ENCODE assay signal across 21 cellular contexts in genomic region chr5:177994561-177995190, GRCh38. TPM values are rescaled to one million over a fixed set of nuclear protein-coding genes. Genes with fewer than 3 reads are reported as not detected.
DNase-seq lines count a peak whose midpoint lies in the region; ATAC-seq and TF ChIP-seq lines count a peak whose summit lies in the region.
"Had no signal": no experiment of that assay in that cellular context is flagged by ENCODE, and none has a peak within 500 bp of the region (broad histone marks: within the 10 kb centered on the region; RNA-seq: fewer than 3 reads in every experiment).

No MANE protein-coding gene starts in this region.

- H3K9me3 ChIP-seq in neuronal stem cell (replicated peaks in 1 of 2; ENCODE audit: control insufficient read depth in 2 of 2, insufficient read depth in 1 of 2, low read depth in 1 of 2, low read length in 2 of 2) (peaks cover 0 to 3% of the 10 kb centered on the region in 2 donors), GM23248 (ENCODE audit: low read depth) (no peaks in the 10 kb centered on the region), A673 (ENCODE audit: low read depth, low read length, poor library complexity, severe bottlenecking) (no peaks in the 10 kb centered on the region)
- H3K9me3 ChIP-seq: A549, BE2C, MG63 had no signal

- no peak for ATAC-seq in activated CD4-positive, alpha-beta T cell treated with anti-CD3 and anti-CD28 coated beads for 36 hours

- DNase-seq in activated CD4-positive, alpha-beta T cell treated with anti-CD3 and anti-CD28 coated beads, Interleukin-2, amount 10 ng/mL, durations not matched to agents 24 days and 14 days: peak; percentile 45
- no peak for DNase-seq in activated CD4-positive, alpha-beta T cell treated with anti-CD3 and anti-CD28 coated beads for 36 hours
- peak; percentile 71 for DNase-seq in NCI-H345 (lab: John Stamatoyannopoulos, UW)
- peak; percentile 13 for DNase-seq in epidermal melanocyte (ENCODE audit: insufficient read length, low spot score)
- DNase-seq in neuronal stem cell (ENCODE audit: low spot score): no peak
- DNase-seq in NCI-H2227 (lab: John Stamatoyannopoulos, UW; ENCODE audit: unreplicated experiment): no peak
- DNase-seq in GM23248: no peak
- DNase-seq in A673 (ENCODE audit: low spot score): no peak
- DNase-seq: BE2C, EL, GF-D8, MG63, NCI-H1436 treated with DMSO at 0.1 percent for 48 hours, NCI-H2029 treated with DMSO at 0.1 percent for 48 hours, Right ventricle myocardium superior had no signal

- H3K4me3 ChIP-seq in neuronal stem cell (ENCODE audit: low read length in 2 of 2): no peak overlapping the region
- no peak overlapping the region for H3K4me3 ChIP-seq in GM23248
- H3K4me3 ChIP-seq in A673 (ENCODE audit: low read depth, low read length, poor library complexity, severe bottlenecking): no peak overlapping the region
- H3K4me3 ChIP-seq: A549, MG63 had no signal

- no peaks in the 10 kb centered on the region for H3K4me1 Mint-ChIP-seq in activated CD4-positive, alpha-beta T cell treated with anti-CD3 and anti-CD28 coated beads, Interleukin-2, amount 10 ng/mL, durations not matched to agents 24 days and 14 days
- H3K4me1 Mint-ChIP-seq in activated CD4-positive, alpha-beta T cell treated with anti-CD3 and anti-CD28 coated beads for 36 hours: no peaks in the 10 kb centered on the region

- CTCF ChIA-PET in activated CD4-positive, alpha-beta T cell treated with anti-CD3 and anti-CD28 coated beads for 36 hours (lab: Charles Lee): no interaction called here
- CTCF ChIA-PET in A673 (lab: Charles Lee): no interaction called here

- H3K27me3 ChIP-seq in neuronal stem cell (ENCODE audit: control insufficient read depth in 3 of 3, insufficient read depth in 3 of 3, low read depth in 1 of 3, low read length in 3 of 3): peaks cover 0 to 19% (median 0%) of the 10 kb centered on the region in 3 experiments
- H3K27me3 ChIP-seq in GM23248 (replicated peaks; ENCODE audit: insufficient read depth): peaks cover 23% of the 10 kb centered on the region; the same call in 1 of the 2 replicates
- H3K27me3 ChIP-seq in A673 (replicated peaks; ENCODE audit: insufficient read depth, low read depth, low read length, poor library complexity): peaks cover 7% of the 10 kb centered on the region

- no peak overlapping the region for H4K91ac ChIP-seq in neuronal stem cell (ENCODE audit: low read depth, low read length, poor library complexity)

- no peak overlapping the region for H2BK15ac ChIP-seq in neuronal stem cell (ENCODE audit: low read length)

- no peaks in the 10 kb centered on the region for H3F3A ChIP-seq in GM23248 (ENCODE audit: insufficient read depth)

- H2BK12ac ChIP-seq in neuronal stem cell (ENCODE audit: low read length): no peak overlapping the region

- no peak overlapping the region for H3K27ac ChIP-seq in neuronal stem cell (replicated peaks; ENCODE audit: low read length)
- no peak overlapping the region for H3K27ac ChIP-seq in GM23248
- no peak overlapping the region for H3K27ac ChIP-seq in A673 (ENCODE audit: low read depth, low read length, poor library complexity, severe bottlenecking)
- H3K27ac ChIP-seq: A549 had no signal

- H3K4me3 Mint-ChIP-seq in activated CD4-positive, alpha-beta T cell treated with anti-CD3 and anti-CD28 coated beads, Interleukin-2, amount 10 ng/mL, durations not matched to agents 24 days and 14 days: no peak overlapping the region
- no peak overlapping the region for H3K4me3 Mint-ChIP-seq in activated CD4-positive, alpha-beta T cell treated with anti-CD3 and anti-CD28 coated beads for 36 hours

- H3K27me3 Mint-ChIP-seq in activated CD4-positive, alpha-beta T cell treated with anti-CD3 and anti-CD28 coated beads, Interleukin-2, amount 10 ng/mL, durations not matched to agents 24 days and 14 days: peaks cover 14% of the 10 kb centered on the region
- peaks cover 16% of the 10 kb centered on the region for H3K27me3 Mint-ChIP-seq in activated CD4-positive, alpha-beta T cell treated with anti-CD3 and anti-CD28 coated beads for 36 hours

- H3K4me1 ChIP-seq in neuronal stem cell (ENCODE audit: control insufficient read depth in 2 of 2, insufficient read depth in 1 of 2, low read depth in 1 of 2, low read length in 2 of 2): no peaks in the 10 kb centered on the region
- H3K4me1 ChIP-seq in GM23248 (ENCODE audit: insufficient read depth): no peaks in the 10 kb centered on the region
- no peaks in the 10 kb centered on the region for H3K4me1 ChIP-seq in A673 (ENCODE audit: insufficient read depth, low read length, poor library complexity, severe bottlenecking)
- H3K4me1 ChIP-seq: A549, BE2C had no signal

- H4K8ac ChIP-seq in neuronal stem cell (ENCODE audit: low read depth, low read length): no peak overlapping the region

- no peak overlapping the region for H3K4me2 ChIP-seq in neuronal stem cell (ENCODE audit: insufficient read depth, low read length, poor library complexity, severe bottlenecking)
- H3K4me2 ChIP-seq in GM23248 (ENCODE audit: unreplicated experiment): no peak overlapping the region
- H3K4me2 ChIP-seq: A549 had no signal

- H3K14ac ChIP-seq in neuronal stem cell (ENCODE audit: low read length): no peak overlapping the region

- H3K36me3 ChIP-seq in neuronal stem cell (replicated peaks in 1 of 2; ENCODE audit: control insufficient read depth in 2 of 2, insufficient read depth in 2 of 2, low read length in 2 of 2): no peaks in the 10 kb centered on the region
- no peaks in the 10 kb centered on the region for H3K36me3 ChIP-seq in GM23248 (ENCODE audit: low read depth)
- no peaks in the 10 kb centered on the region for H3K36me3 ChIP-seq in A673 (ENCODE audit: insufficient read depth, low read length, poor library complexity, severe bottlenecking)
- H3K36me3 ChIP-seq: BE2C, MG63 had no signal

- no peaks in the 10 kb centered on the region for H3K9me3 Mint-ChIP-seq in activated CD4-positive, alpha-beta T cell treated with anti-CD3 and anti-CD28 coated beads, Interleukin-2, amount 10 ng/mL, durations not matched to agents 24 days and 14 days
- no peaks in the 10 kb centered on the region for H3K9me3 Mint-ChIP-seq in activated CD4-positive, alpha-beta T cell treated with anti-CD3 and anti-CD28 coated beads for 36 hours (ENCODE audit: low read depth)

- H2AFZ ChIP-seq in neuronal stem cell (ENCODE audit: low read length): no peak overlapping the region
- no peak overlapping the region for H2AFZ ChIP-seq in GM23248

- in situ Hi-C loops in GM23248 (cut with MboI): no loop called here

- peak overlapping the region; percentile 60 for H3K18ac ChIP-seq in neuronal stem cell (ENCODE audit: low read length)

- H3K9ac ChIP-seq in neuronal stem cell (ENCODE audit: low read depth, low read length, poor library complexity) (no peak overlapping the region), GM23248 (no peak overlapping the region)

- H3K79me2 ChIP-seq in GM23248 (ENCODE audit: insufficient read depth): no peaks in the 10 kb centered on the region

- WGBS in neuronal stem cell (ENCODE audit: extremely low coverage in 2 of 2, insufficient read length in 2 of 2, insufficient replicate concordance in 1 of 2), 2 donors: no CpG with 5 or more reads among the region's 10 CpGs
- WGBS in GM23248 (ENCODE audit: low coverage in 1 of 2, low lambda C conversion rate in 2 of 2, missing lambda C conversion rate in 2 of 2), 2 experiments: 51 to 54% methylated on average over 10 of the region's 10 CpGs

- peak overlapping the region; percentile 32 for H2BK5ac ChIP-seq in neuronal stem cell (ENCODE audit: low read length)

- no peak overlapping the region for H3K4ac ChIP-seq in neuronal stem cell (ENCODE audit: low read length)

- POLR2A ChIA-PET in activated CD4-positive, alpha-beta T cell treated with anti-CD3 and anti-CD28 coated beads for 36 hours (lab: Charles Lee): no interaction called here
- POLR2A ChIA-PET in A673 (lab: Charles Lee; ENCODE audit: low non-redundant PET): no interaction called here

- H3K9me2 ChIP-seq in GM23248 (ENCODE audit: insufficient read depth): no peaks in the 10 kb centered on the region

- no peak overlapping the region for H3K27ac Mint-ChIP-seq in activated CD4-positive, alpha-beta T cell treated with anti-CD3 and anti-CD28 coated beads, Interleukin-2, amount 10 ng/mL, durations not matched to agents 24 days and 14 days
- H3K27ac Mint-ChIP-seq in activated CD4-positive, alpha-beta T cell treated with anti-CD3 and anti-CD28 coated beads for 36 hours: no peak overlapping the region

- intact Hi-C loops in activated CD4-positive, alpha-beta T cell treated with anti-CD3 and anti-CD28 coated beads, Interleukin-2, amount 10 ng/mL, durations not matched to agents 24 days and 14 days (cut with micrococcal nuclease): no loop called here
- intact Hi-C loops in activated CD4-positive, alpha-beta T cell treated with anti-CD3 and anti-CD28 coated beads for 36 hours (cut with DNase I, micrococcal nuclease): no loop called here
- intact Hi-C loops in A673 (cut with micrococcal nuclease; ENCODE audit: unreplicated experiment): no loop called here

- BruUV-seq in A673 (replicated peaks; lab: Mats Ljungman, UMichigan): no TSS peak

- no peaks in the 10 kb centered on the region for H4K20me1 ChIP-seq in GM23248 (ENCODE audit: insufficient read depth)

- H2BK120ac ChIP-seq in neuronal stem cell (ENCODE audit: low read depth, low read length): no peak overlapping the region

- no peak for TF ChIP-seq CTCF in A673 (conservative IDR thresholded peaks at IDR 0.05; ENCODE audit: low read depth, low read length)

- no peaks in the 10 kb centered on the region for H3K36me3 Mint-ChIP-seq in activated CD4-positive, alpha-beta T cell treated with anti-CD3 and anti-CD28 coated beads, Interleukin-2, amount 10 ng/mL, durations not matched to agents 24 days and 14 days (ENCODE audit: low read depth)
- no peaks in the 10 kb centered on the region for H3K36me3 Mint-ChIP-seq in activated CD4-positive, alpha-beta T cell treated with anti-CD3 and anti-CD28 coated beads for 36 hours (ENCODE audit: low read depth)

- no peak overlapping the region for H3K23ac ChIP-seq in neuronal stem cell (ENCODE audit: low read depth, low read length, poor library complexity)

- H3K79me1 ChIP-seq in neuronal stem cell (ENCODE audit: low read depth, low read length): no peaks in the 10 kb centered on the region

- H2AK5ac ChIP-seq in neuronal stem cell (ENCODE audit: low read depth, low read length): peak overlapping the region; percentile 25

RNA-seq across cellular contexts. Expression of gene PROP1, which starts 1.4 kb away (rescaled TPM):
- not detected in 2 replicates for total RNA-seq in activated CD4-positive, alpha-beta T cell treated with anti-CD3 and anti-CD28 coated beads, Interleukin-2, amount 10 ng/mL, durations not matched to agents 24 days and 14 days
- not detected for total RNA-seq in activated CD4-positive, alpha-beta T cell treated with anti-CD3 and anti-CD28 coated beads for 36 hours
- not detected for polyA plus RNA-seq in neuronal stem cell (2013, experiment 1 of 2)
- not detected for polyA plus RNA-seq in neuronal stem cell (2013, experiment 2 of 2)
- total RNA-seq in GM23248 (2014; rRNA removed; shearing (Covaris generic)): not detected in 2 replicates
- not detected in 2 replicates for polyA plus RNA-seq in GM23248 (2016; fragmentation: Nextera tagmentation; extraction: Ambion mirVana)
- total RNA-seq in A673 (2021): not detected in 2 replicates
- total RNA-seq: H4, LHCN-M2, NCI-H460, OCI-LY7, Right ventricle myocardium superior, SK-MEL-5 had no signal
- polyA plus RNA-seq: A549 had no signal

Comparison
In these comparisons a context has a peak if more than half of its experiments do, and no peak if none do; other contexts are left out.
1. DNase-seq: peak in activated CD4-positive, alpha-beta T cell treated with anti-CD3 and anti-CD28 coated beads, Interleukin-2, amount 10 ng/mL, durations not matched to agents 24 days and 14 days (single experiment), NCI-H345 (single experiment) and epidermal melanocyte (single experiment); none in activated CD4-positive, alpha-beta T cell treated with anti-CD3 and anti-CD28 coated beads for 36 hours (single experiment), neuronal stem cell (single experiment), NCI-H2227 (single experiment), GM23248 (single experiment) and A673 (single experiment).